Comparison of ENCODE assay signal across 9 cellular contexts in genomic region chr11:18617688-18618340, GRCh38. TPM values are rescaled to one million over a fixed set of nuclear protein-coding genes. Genes with fewer than 3 reads are reported as not detected.
DNase-seq lines count a peak whose midpoint lies in the region; ATAC-seq, FAIRE-seq and TF ChIP-seq lines count a peak whose summit lies in the region.
"Had no signal": no experiment of that assay in that cellular context is flagged by ENCODE, and none has a peak within 500 bp of the region (broad histone marks: within the 10 kb centered on the region; RNA-seq: fewer than 3 reads in every experiment).

No MANE protein-coding gene starts in this region.

- no peaks in the 10 kb centered on the region for H3K9me3 Mint-ChIP-seq in activated T-helper 2 cell treated with anti-CD3 and anti-CD28 coated beads, Interferon-gamma antibody, Interleukin-2, Interleukin-4, amounts not matched to agents 10 μg/mL and 5 μg/mL and 100 μg/mL, durations not matched to agents 14 hours and 24 hours and 36 hours
- no peaks in the 10 kb centered on the region for H3K9me3 Mint-ChIP-seq in naive thymus-derived CD8-positive, alpha-beta T cell

- H3K27me3 Mint-ChIP-seq in activated T-helper 2 cell treated with anti-CD3 and anti-CD28 coated beads, Interferon-gamma antibody, Interleukin-2, Interleukin-4, amounts not matched to agents 10 μg/mL and 5 μg/mL and 100 μg/mL, durations not matched to agents 14 hours and 24 hours and 36 hours (ENCODE audit: low read depth), result no peaks in the 10 kb centered on the region
- H3K27me3 Mint-ChIP-seq in naive thymus-derived CD8-positive, alpha-beta T cell, result no peaks in the 10 kb centered on the region

- DNase-seq in GF-D8 (lab: John Stamatoyannopoulos, UW) (peak; percentile 19), NCI-H69 (lab: John Stamatoyannopoulos, UW) (no peak), HCEC 1CT (no peak), GM12891 (ENCODE audit: insufficient read length, low spot score) (no peak)
- peak; percentile 35 for DNase-seq in activated T-helper 2 cell treated with anti-CD3 and anti-CD28 coated beads, Interferon-gamma antibody, Interleukin-2, Interleukin-4, amounts not matched to agents 10 μg/mL and 5 μg/mL and 100 μg/mL, durations not matched to agents 14 hours and 24 hours and 36 hours (ENCODE audit: low spot score)
- DNase-seq in naive thymus-derived CD8-positive, alpha-beta T cell, result peak in 8 of 10 donors; percentile 31 to 82 (median 60)

- peaks cover 39% of the 10 kb centered on the region for H3K36me3 Mint-ChIP-seq in activated T-helper 2 cell treated with anti-CD3 and anti-CD28 coated beads, Interferon-gamma antibody, Interleukin-2, Interleukin-4, amounts not matched to agents 10 μg/mL and 5 μg/mL and 100 μg/mL, durations not matched to agents 14 hours and 24 hours and 36 hours (ENCODE audit: low read depth)
- H3K36me3 Mint-ChIP-seq in naive thymus-derived CD8-positive, alpha-beta T cell, result peaks cover 6 to 43% (median 23%) of the 10 kb centered on the region in 3 donors

- no peak for TF ChIP-seq POLR2A in GM12891 (IDR thresholded peaks at IDR 0.05; ENCODE audit: low read depth, low read length)

- peak; percentile 43 for ATAC-seq in HG03432 (IDR thresholded peaks at IDR 0.05; ENCODE audit: unreplicated experiment)
- ATAC-seq in naive thymus-derived CD8-positive, alpha-beta T cell, result peak; percentile 96
- no peak for ATAC-seq in HG03039 (IDR thresholded peaks at IDR 0.05; ENCODE audit: unreplicated experiment)

- H3K4me1 Mint-ChIP-seq in activated T-helper 2 cell treated with anti-CD3 and anti-CD28 coated beads, Interferon-gamma antibody, Interleukin-2, Interleukin-4, amounts not matched to agents 10 μg/mL and 5 μg/mL and 100 μg/mL, durations not matched to agents 14 hours and 24 hours and 36 hours (ENCODE audit: low read depth), result peaks cover 51% of the 10 kb centered on the region
- H3K4me1 Mint-ChIP-seq in naive thymus-derived CD8-positive, alpha-beta T cell, result peaks cover 23 to 64% (median 59%) of the 10 kb centered on the region in 4 donors

- no peak for FAIRE-seq in GM12891 (lab: Jason Lieb, UNC)
- FAIRE-seq: endometrium had no signal

- H3K4me3 Mint-ChIP-seq in activated T-helper 2 cell treated with anti-CD3 and anti-CD28 coated beads, Interferon-gamma antibody, Interleukin-2, Interleukin-4, amounts not matched to agents 10 μg/mL and 5 μg/mL and 100 μg/mL, durations not matched to agents 14 hours and 24 hours and 36 hours (ENCODE audit: low read depth), result peak overlapping the region; percentile 56
- peak overlapping the region; percentile 32 to 78 (median 72) for H3K4me3 Mint-ChIP-seq in naive thymus-derived CD8-positive, alpha-beta T cell

- POLR2A ChIA-PET in naive thymus-derived CD8-positive, alpha-beta T cell (lab: Charles Lee), result interaction anchor here (0.6 to 4.7 kb wide), 7 partner anchors 12 to 92 kb away, joined by 3 to 24 read pairs (median 4); partner anchors contain the start of genes SPTY2D1 and TSG101

- intact Hi-C loops in activated T-helper 2 cell treated with anti-CD3 and anti-CD28 coated beads, Interferon-gamma antibody, Interleukin-2, Interleukin-4, amounts not matched to agents 10 μg/mL and 5 μg/mL and 100 μg/mL, durations not matched to agents 14 hours and 24 hours and 36 hours (cut with micrococcal nuclease), result loop anchor here (2.0 to 5.0 kb wide), 3 partner anchors 41 to 91 kb away; partner anchors contain the start of gene TSG101

- H3K27ac Mint-ChIP-seq in activated T-helper 2 cell treated with anti-CD3 and anti-CD28 coated beads, Interferon-gamma antibody, Interleukin-2, Interleukin-4, amounts not matched to agents 10 μg/mL and 5 μg/mL and 100 μg/mL, durations not matched to agents 14 hours and 24 hours and 36 hours, result peak overlapping the region; percentile 62
- peak overlapping the region in 9 of 10 donors; percentile 0 to 83 (median 28) for H3K27ac Mint-ChIP-seq in naive thymus-derived CD8-positive, alpha-beta T cell

TF ChIP-seq in GM12891, 5 proteins besides CTCF, POLR2A, EP300 and RAD21:
- no peak for TF ChIP-seq PAX5 (IDR thresholded peaks at IDR 0.05; ENCODE audit: insufficient read depth, low read length, severe bottlenecking)
- TF ChIP-seq POU2F2 (IDR thresholded peaks at IDR 0.05; ENCODE audit: low read depth, low read length), result no peak
- TF ChIP-seq POLR2AphosphoS5 (IDR thresholded peaks at IDR 0.05; ENCODE audit: low read depth, low read length), result no peak
- no peak for TF ChIP-seq TAF1 (IDR thresholded peaks at IDR 0.05; ENCODE audit: low read depth, low read length)
- TF ChIP-seq SPI1 (IDR thresholded peaks at IDR 0.05; ENCODE audit: low read depth, low read length), result no peak

RNA-seq across cellular contexts. Expression of gene SPTY2D1, which starts 16.3 kb away (rescaled TPM):
- 26.5 and 29.0 TPM in 2 replicates for total RNA-seq in activated T-helper 2 cell treated with anti-CD3 and anti-CD28 coated beads, Interferon-gamma antibody, Interleukin-2, Interleukin-4, amounts not matched to agents 10 μg/mL and 5 μg/mL and 100 μg/mL, durations not matched to agents 14 hours and 24 hours and 36 hours
- total RNA-seq in naive thymus-derived CD8-positive, alpha-beta T cell, result 10 to 100 TPM; 17.0 to 20.1 TPM
- 10 to 100 TPM in 1 of 3 donors, 1 to 10 TPM in 2; 4.7 to 11.0 (median 7.3) TPM for polyA plus RNA-seq in naive thymus-derived CD8-positive, alpha-beta T cell
- polyA plus RNA-seq in GM12891 (2012; ENCODE audit: low read depth, missing spikeins), result 8.9 TPM

RNA-seq across cellular contexts. Expression of gene MISFA, which starts 18.2 kb away (rescaled TPM):
- total RNA-seq in activated T-helper 2 cell treated with anti-CD3 and anti-CD28 coated beads, Interferon-gamma antibody, Interleukin-2, Interleukin-4, amounts not matched to agents 10 μg/mL and 5 μg/mL and 100 μg/mL, durations not matched to agents 14 hours and 24 hours and 36 hours, result 2.0 and 3.0 TPM in 2 replicates
- total RNA-seq in naive thymus-derived CD8-positive, alpha-beta T cell, result under 1 TPM in 1 of 2 experiments, not detected in 1; 0.47 TPM
- polyA plus RNA-seq in naive thymus-derived CD8-positive, alpha-beta T cell, result under 1 TPM in 1 of 3 donors, not detected in 2; 0.96 TPM
- 2.3 TPM for polyA plus RNA-seq in GM12891 (2012; ENCODE audit: low read depth, missing spikeins)

RNA-seq across cellular contexts. Expression of gene UEVLD, which starts 29.3 kb away (rescaled TPM):
- total RNA-seq in activated T-helper 2 cell treated with anti-CD3 and anti-CD28 coated beads, Interferon-gamma antibody, Interleukin-2, Interleukin-4, amounts not matched to agents 10 μg/mL and 5 μg/mL and 100 μg/mL, durations not matched to agents 14 hours and 24 hours and 36 hours, result 26.4 and 32.7 TPM in 2 replicates
- total RNA-seq in naive thymus-derived CD8-positive, alpha-beta T cell, result 10 to 100 TPM in 1 of 2 experiments, 1 to 10 TPM in 1; 6.0 to 10.5 TPM
- polyA plus RNA-seq in naive thymus-derived CD8-positive, alpha-beta T cell, result 1 to 10 TPM; 5.5 to 8.9 (median 6.1) TPM
- 9.0 TPM for polyA plus RNA-seq in GM12891 (2012; ENCODE audit: low read depth, missing spikeins)

Comparison
In these comparisons a context has a peak if more than half of its experiments do, and no peak if none do; other contexts are left out.
1. DNase-seq: peak in GF-D8 (single experiment), activated T-helper 2 cell treated with anti-CD3 and anti-CD28 coated beads, Interferon-gamma antibody, Interleukin-2, Interleukin-4, amounts not matched to agents 10 μg/mL and 5 μg/mL and 100 μg/mL, durations not matched to agents 14 hours and 24 hours and 36 hours (single experiment) and naive thymus-derived CD8-positive, alpha-beta T cell (8 of 10); none in NCI-H69 (single experiment), HCEC 1CT (single experiment) and GM12891 (single experiment).